Comparison of ENCODE assay signal across 21 cellular contexts in genomic region chr6:39206250-39206721, GRCh38. TPM values are rescaled to one million over a fixed set of nuclear protein-coding genes. Genes with fewer than 3 reads are reported as not detected.
DNase-seq lines count a peak whose midpoint lies in the region; ATAC-seq, FAIRE-seq and TF ChIP-seq lines count a peak whose summit lies in the region.
"Had no signal": no experiment of that assay in that cellular context is flagged by ENCODE, and none has a peak within 500 bp of the region (broad histone marks: within the 10 kb centered on the region; RNA-seq: fewer than 3 reads in every experiment).

No MANE protein-coding gene starts in this region.

- ATAC-seq in left lobe of liver, result peak; percentile 72
- peak; percentile 25 to 59 (median 50) for ATAC-seq in pancreas
- ATAC-seq in HG03457 (IDR thresholded peaks at IDR 0.05; ENCODE audit: unreplicated experiment), result no peak
- ATAC-seq in HG03520 (IDR thresholded peaks at IDR 0.05; ENCODE audit: unreplicated experiment), result no peak
- no peak for ATAC-seq in GM18861 (IDR thresholded peaks at IDR 0.05; ENCODE audit: unreplicated experiment)
- ATAC-seq: activated naive CD8-positive, alpha-beta T cell treated with anti-CD3 and anti-CD28 coated beads, Interleukin-2, amount 50 U/mL, for 24 hours; heart right ventricle had no signal

- 36 to 43% methylated on average over 10 of the region's 10 CpGs for WGBS in pancreas, 2 donors

- H3K4me3 ChIP-seq in GM12865 (ENCODE audit: low read depth, low read length), result no peak overlapping the region
- H3K4me3 ChIP-seq in pancreas, result no peak overlapping the region
- H3K4me3 ChIP-seq: HAP-1, heart right ventricle, SK-N-MC, testis had no signal

- no peaks in the 10 kb centered on the region for H3K9me3 ChIP-seq in pancreas
- H3K9me3 ChIP-seq: HAP-1, heart right ventricle, testis had no signal

- H3K27me3 ChIP-seq in pancreas, result no peaks in the 10 kb centered on the region
- H3K27me3 ChIP-seq: testis had no signal

- TF ChIP-seq CTCF in GM12865 (IDR thresholded peaks at IDR 0.05; ENCODE audit: insufficient read depth, low read depth, low read length, missing control alignments) (no peak), pancreas (IDR thresholded peaks at IDR 0.05) (no peak)

- peak; percentile 24 for DNase-seq in GM12865 (ENCODE audit: low read depth)
- peak; percentile 65 for DNase-seq in RPMI8226
- peak; percentile 93 for DNase-seq in left lobe of liver (ENCODE audit: low spot score)
- DNase-seq in pancreas, result peak in 5 of 6 donors; percentile 28 to 73 (median 58)
- DNase-seq in HT-29 (ENCODE audit: low spot score), result no peak
- DNase-seq: activated effector memory CD4-positive, alpha-beta T cell treated with Interleukin-2 at 50 U/mL for 16 hours; activated naive CD8-positive, alpha-beta T cell treated with anti-CD3 and anti-CD28 coated beads, Interleukin-2, amount 50 U/mL, for 24 hours; COR-L47; cortex of kidney; heart right ventricle; islet precursor cell; MM.1S; stimulated activated CD4-positive, alpha-beta T cell treated with anti-CD3 and anti-CD28 coated beads, Interleukin-12 subunit alpha, Interleukin-12 subunit beta, amount 100 ng/mL, for 4 hours; testis had no signal

- intact Hi-C loops in pancreas (cut with DNase I), result no loop called here

- peak overlapping the region; percentile 42 to 76 (median 58) for H3K27ac ChIP-seq in pancreas
- H3K27ac ChIP-seq: heart right ventricle, SK-N-MC, testis had no signal

- no peak for FAIRE-seq in pancreas (lab: Jason Lieb, UNC)
- FAIRE-seq: RCC 7860 had no signal

- H3K36me3 ChIP-seq in pancreas, result no peaks in the 10 kb centered on the region
- H3K36me3 ChIP-seq: HAP-1, heart right ventricle had no signal

- peaks cover 48 to 87% (median 65%) of the 10 kb centered on the region in 3 donors for H3K4me1 ChIP-seq in pancreas
- H3K4me1 ChIP-seq: HAP-1, testis had no signal

RNA-seq across cellular contexts. Expression of gene KCNK5, which starts 23.0 kb away (rescaled TPM):
- 62.3 TPM for total RNA-seq in left lobe of liver
- 10 to 100 TPM; 10.8 to 32.4 (median 18.7) TPM for total RNA-seq in pancreas
- 10 to 100 TPM; 20.5 to 30.8 TPM for polyA plus RNA-seq in pancreas
- total RNA-seq in HT-29 (2014; rRNA removed; shearing (Covaris generic)), result 31.8 and 35.3 TPM in 2 replicates
- total RNA-seq: G401 had no signal

Comparison
In these comparisons a context has a peak if more than half of its experiments do, and no peak if none do; other contexts are left out.
1. ATAC-seq: peak in left lobe of liver (single experiment) and pancreas (4 of 4); none in HG03457 (single experiment), HG03520 (single experiment) and GM18861 (single experiment).